ENCODE assay signal across 27 cellular contexts in genomic region chr2:73101626-73102256, GRCh38. TPM values are rescaled to one million over a fixed set of nuclear protein-coding genes. Genes with fewer than 3 reads are reported as not detected.
DNase-seq lines count a peak whose midpoint lies in the region; ATAC-seq and TF ChIP-seq lines count a peak whose summit lies in the region.
"Had no signal": no experiment of that assay in that cellular context is flagged by ENCODE, and none has a peak within 500 bp of the region (broad histone marks: within the 10 kb centered on the region; RNA-seq: fewer than 3 reads in every experiment).

No MANE protein-coding gene starts in this region.

- H3K27ac Mint-ChIP-seq in endodermal cell (peak overlapping the region; percentile 73), progenitor cell of endocrine pancreas (peak overlapping the region; percentile 13)
- H3K27ac Mint-ChIP-seq: activated CD8-positive, alpha-beta memory T cell treated with anti-CD3 and anti-CD28 coated beads, Interleukin-2, amount 10 ng/mL, durations not matched to agents 7 days and 5 days; activated naive CD8-positive, alpha-beta T cell; CD8-positive, alpha-beta memory T cell; stimulated activated memory B cell treated with anti-CD40 and anti-IgM and Interleukin-4, amounts not matched to agents 10 μg/mL and 1 μg/mL and 100 μg/mL, for 72 hours had no signal

- no peaks in the 10 kb centered on the region for H3K27me3 Mint-ChIP-seq in endodermal cell (ENCODE audit: insufficient read depth)
- H3K27me3 Mint-ChIP-seq in progenitor cell of endocrine pancreas = no peaks in the 10 kb centered on the region
- H3K27me3 Mint-ChIP-seq: activated CD8-positive, alpha-beta memory T cell treated with anti-CD3 and anti-CD28 coated beads, Interleukin-2, amount 10 ng/mL, durations not matched to agents 7 days and 5 days; activated naive CD8-positive, alpha-beta T cell; stimulated activated memory B cell treated with anti-CD40 and anti-IgM and Interleukin-4, amounts not matched to agents 10 μg/mL and 1 μg/mL and 100 μg/mL, for 72 hours had no signal

- H3K27me3 ChIP-seq in endodermal cell (ENCODE audit: control insufficient read depth, insufficient read depth, low read length, poor library complexity, severe bottlenecking) = no peaks in the 10 kb centered on the region

- DNase-seq in EH (ENCODE audit: low read depth) (peak; percentile 86), LHCN-M2 (ENCODE audit: low read depth) (peak; percentile 38), endodermal cell (peak; percentile 54), progenitor cell of endocrine pancreas (ENCODE audit: low spot score, unreplicated experiment) (no peak), AG08396 (ENCODE audit: low spot score) (no peak), NCI-H1417 (lab: John Stamatoyannopoulos, UW) (no peak)
- DNase-seq: activated CD4-positive, alpha-beta T cell treated with anti-CD3 and anti-CD28 coated beads for 48 hours; activated CD8-positive, alpha-beta memory T cell treated with anti-CD3 and anti-CD28 coated beads, Interleukin-2, amount 10 ng/mL, durations not matched to agents 7 days and 5 days; DMS53; foreskin melanocyte; hippocampal formation; Kasumi-1; lower lobe of right lung; NCI-H1048; NCI-H1930; NCI-H774; psoas muscle; SHP77; stimulated activated CD4-positive, alpha-beta T cell treated with anti-CD3 and anti-CD28 coated beads, Interleukin-2, amount 100 ng/mL, for 24 hours had no signal

- no peak overlapping the region for H3K4me3 ChIP-seq in endodermal cell (ENCODE audit: low read length)
- H3K4me3 ChIP-seq: lower lobe of right lung, psoas muscle, skin epidermis had no signal

- TF ChIP-seq CTCF in endodermal cell (conservative IDR thresholded peaks at IDR 0.05) (no peak), progenitor cell of endocrine pancreas (IDR thresholded peaks at IDR 0.05; ENCODE audit: unreplicated experiment) (no peak)

- no peaks in the 10 kb centered on the region for H3K36me3 ChIP-seq in endodermal cell (ENCODE audit: control insufficient read depth, insufficient read depth, low read length)
- H3K36me3 ChIP-seq: lower lobe of right lung had no signal

- H3K4me1 ChIP-seq in endodermal cell (ENCODE audit: control insufficient read depth, insufficient read depth, low read length) = peaks cover 6% of the 10 kb centered on the region

- ATAC-seq in GM21360 (IDR thresholded peaks at IDR 0.05; ENCODE audit: unreplicated experiment) (no peak), GM18502 (IDR thresholded peaks at IDR 0.05; ENCODE audit: poor library complexity, unreplicated experiment) (no peak)
- ATAC-seq: activated CD8-positive, alpha-beta memory T cell treated with anti-CD3 and anti-CD28 coated beads, Interleukin-2, amount 10 ng/mL, durations not matched to agents 7 days and 5 days; HCT116; lower lobe of right lung; psoas muscle; stimulated activated memory B cell treated with anti-CD40 and anti-IgM and Interleukin-4, amounts not matched to agents 10 μg/mL and 1 μg/mL and 100 μg/mL, for 72 hours had no signal

- no peak overlapping the region for H3K27ac ChIP-seq in endodermal cell (ENCODE audit: low read depth, low read length)
- H3K27ac ChIP-seq: lower lobe of right lung, psoas muscle, skin epidermis had no signal

- H3K36me3 Mint-ChIP-seq in endodermal cell (ENCODE audit: low read depth) (peaks cover 7% of the 10 kb centered on the region), progenitor cell of endocrine pancreas (ENCODE audit: insufficient read depth) (no peaks in the 10 kb centered on the region)
- H3K36me3 Mint-ChIP-seq: activated CD8-positive, alpha-beta memory T cell treated with anti-CD3 and anti-CD28 coated beads, Interleukin-2, amount 10 ng/mL, durations not matched to agents 7 days and 5 days; activated naive CD8-positive, alpha-beta T cell; stimulated activated memory B cell treated with anti-CD40 and anti-IgM and Interleukin-4, amounts not matched to agents 10 μg/mL and 1 μg/mL and 100 μg/mL, for 72 hours had no signal

- H3K9me3 Mint-ChIP-seq in endodermal cell = no peaks in the 10 kb centered on the region
- H3K9me3 Mint-ChIP-seq in progenitor cell of endocrine pancreas (ENCODE audit: low read depth) = no peaks in the 10 kb centered on the region
- H3K9me3 Mint-ChIP-seq: CD8-positive, alpha-beta memory T cell; neural crest cell; stimulated activated memory B cell treated with anti-CD40 and anti-IgM and Interleukin-4, amounts not matched to agents 10 μg/mL and 1 μg/mL and 100 μg/mL, for 72 hours had no signal

- peaks cover 18% of the 10 kb centered on the region for H3K4me1 Mint-ChIP-seq in endodermal cell
- peaks cover 2% of the 10 kb centered on the region for H3K4me1 Mint-ChIP-seq in progenitor cell of endocrine pancreas (ENCODE audit: low read depth)
- H3K4me1 Mint-ChIP-seq: neural crest cell had no signal

- H3K9ac ChIP-seq in endodermal cell (ENCODE audit: extremely low read depth, low read length, poor library complexity, severe bottlenecking) = no peak overlapping the region

- no peaks in the 10 kb centered on the region for H3K9me3 ChIP-seq in endodermal cell (ENCODE audit: control insufficient read depth, low read length)
- H3K9me3 ChIP-seq: lower lobe of right lung, psoas muscle had no signal

- no peak overlapping the region for H3K4me3 Mint-ChIP-seq in endodermal cell
- H3K4me3 Mint-ChIP-seq in progenitor cell of endocrine pancreas (ENCODE audit: low read depth) = no peak overlapping the region
- H3K4me3 Mint-ChIP-seq: activated CD8-positive, alpha-beta memory T cell treated with anti-CD3 and anti-CD28 coated beads, Interleukin-2, amount 10 ng/mL, durations not matched to agents 7 days and 5 days; activated naive CD8-positive, alpha-beta T cell; CD8-positive, alpha-beta memory T cell; neural crest cell; stimulated activated memory B cell treated with anti-CD40 and anti-IgM and Interleukin-4, amounts not matched to agents 10 μg/mL and 1 μg/mL and 100 μg/mL, for 72 hours had no signal

- WGBS in endodermal cell (ENCODE audit: insufficient coverage in 1 of 2, insufficient read length in 1 of 2), 2 experiments = 71 to 79% methylated on average over 5 to 12 of the region's 12 CpGs

RNA-seq across cellular contexts. Expression of gene RAB11FIP5, which starts 11.0 kb away (rescaled TPM):
- total RNA-seq in LHCN-M2 (2014; rRNA removed) = 31.0 and 33.7 TPM in 2 replicates
- 51.1 TPM for polyA plus RNA-seq in LHCN-M2 (2012)
- total RNA-seq in endodermal cell = 10 to 100 TPM; 12.1 to 17.3 TPM
- polyA plus RNA-seq in endodermal cell (2013, experiment 1 of 2) = 6.5 TPM
- 5.5 TPM for polyA plus RNA-seq in endodermal cell (2013, experiment 2 of 2)
- total RNA-seq in progenitor cell of endocrine pancreas = 22.0 and 23.5 TPM in 2 replicates

RNA-seq across cellular contexts. Expression of gene SFXN5, which starts 30.2 kb away (rescaled TPM):
- total RNA-seq in LHCN-M2 (2014; rRNA removed) (12.9 and 13.0 TPM in 2 replicates), endodermal cell (10 to 100 TPM; 30.7 to 32.8 TPM), progenitor cell of endocrine pancreas (33.1 and 36.0 TPM in 2 replicates)
- 5.7 TPM for polyA plus RNA-seq in LHCN-M2 (2012)
- polyA plus RNA-seq in endodermal cell (2013, experiment 1 of 2) = 10.0 TPM
- polyA plus RNA-seq in endodermal cell (2013, experiment 2 of 2) = 13.1 TPM

Comparison
In these comparisons a context has a peak if more than half of its experiments do, and no peak if none do; other contexts are left out.
1. DNase-seq: peak in EH (single experiment), LHCN-M2 (single experiment) and endodermal cell (single experiment); none in progenitor cell of endocrine pancreas (single experiment), AG08396 (single experiment) and NCI-H1417 (0 of 3).